Comparison of ENCODE assay signal across 31 cellular contexts in the genomic region with DNA sequence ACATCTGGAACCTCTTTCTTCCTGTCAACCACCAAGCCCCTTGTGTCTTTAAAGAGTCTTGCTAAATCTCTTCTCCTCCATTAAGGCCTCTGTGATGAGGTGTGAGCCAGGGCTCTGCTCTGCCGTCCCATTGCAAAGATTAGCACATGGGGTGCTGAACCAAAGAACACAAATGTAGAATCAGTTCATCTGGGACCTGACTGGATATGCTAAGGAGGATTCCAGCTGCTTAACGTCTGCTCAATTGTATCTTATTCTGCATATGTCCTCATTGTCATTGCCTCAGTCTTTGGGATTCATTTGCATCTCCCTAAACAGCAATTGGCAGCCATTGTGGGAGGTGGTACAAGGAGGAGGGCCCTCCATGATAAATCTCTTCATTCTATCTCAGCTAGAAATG.
"Had no signal": no experiment of that assay in that cellular context is flagged by ENCODE, and none has a peak within 500 bp of the region (broad histone marks: within the 10 kb centered on the region; RNA-seq: fewer than 3 reads in every experiment).

No MANE protein-coding gene starts in this region.

- H3K27me3 ChIP-seq: body of pancreas, pancreas, sigmoid colon, thyroid gland, upper lobe of left lung, vagina had no signal

- H3K4me3 ChIP-seq: body of pancreas, gastroesophageal sphincter, heart left ventricle, pancreas, psoas muscle, sigmoid colon, thyroid gland, upper lobe of left lung, vagina had no signal

- H3K4me3 Mint-ChIP-seq: activated CD8-positive, alpha-beta T cell treated with anti-CD3 and anti-CD28 coated beads for 36 hours; activated naive CD8-positive, alpha-beta T cell; mesothelial cell of epicardium; naive thymus-derived CD4-positive, alpha-beta T cell; stimulated activated memory B cell treated with anti-CD40 and anti-IgM and Interleukin-4, amounts not matched to agents 10 μg/mL and 1 μg/mL and 100 μg/mL, for 72 hours; stimulated activated naive CD8-positive, alpha-beta T cell treated with anti-CD3 and anti-CD28 coated beads, Interleukin-15, amount 100 ng/mL, for 72 hours had no signal

- ATAC-seq: activated CD8-positive, alpha-beta T cell treated with anti-CD3 and anti-CD28 coated beads for 36 hours; body of pancreas; gastroesophageal sphincter; heart left ventricle; left cardiac atrium; left ventricle myocardium superior; naive thymus-derived CD4-positive, alpha-beta T cell; pancreas; psoas muscle; stimulated activated memory B cell treated with anti-CD40 and anti-IgM and Interleukin-4, amounts not matched to agents 10 μg/mL and 1 μg/mL and 100 μg/mL, for 72 hours; stimulated activated naive CD8-positive, alpha-beta T cell treated with anti-CD3 and anti-CD28 coated beads, Interleukin-15, amount 100 ng/mL, for 72 hours had no signal

- H3K27ac ChIP-seq: body of pancreas, gastroesophageal sphincter, heart left ventricle, pancreas, psoas muscle, sigmoid colon, thyroid gland, upper lobe of left lung, vagina had no signal

- FAIRE-seq: colon, keratinocyte, pancreas, small intestine had no signal

- H3K27ac Mint-ChIP-seq: activated CD8-positive, alpha-beta T cell treated with anti-CD3 and anti-CD28 coated beads for 36 hours; activated naive CD8-positive, alpha-beta T cell; mesothelial cell of epicardium; naive thymus-derived CD4-positive, alpha-beta T cell; stimulated activated memory B cell treated with anti-CD40 and anti-IgM and Interleukin-4, amounts not matched to agents 10 μg/mL and 1 μg/mL and 100 μg/mL, for 72 hours; stimulated activated naive CD8-positive, alpha-beta T cell treated with anti-CD3 and anti-CD28 coated beads, Interleukin-15, amount 100 ng/mL, for 72 hours had no signal

- DNase-seq: activated CD4-positive, alpha-beta T cell treated with anti-CD3 and anti-CD28 coated beads for 1 hour; activated CD4-positive, alpha-beta T cell treated with anti-CD3 and anti-CD28 coated beads, Interleukin-2, amount 50 U/mL, for 1 hour; activated CD8-positive, alpha-beta T cell treated with anti-CD3 and anti-CD28 coated beads for 36 hours; activated naive CD4-positive, alpha-beta T cell treated with Interleukin-2 at 50 U/mL for 16 hours; activated T-cell treated with anti-CD3 and anti-CD28 coated beads, Interleukin-2, amount 50 U/mL, for 48 hours; aorta; body of pancreas; effector CD8-positive, alpha-beta T cell; erythroblast; heart left ventricle; left cardiac atrium; left ventricle myocardium superior; naive thymus-derived CD4-positive, alpha-beta T cell; nucleus accumbens; pancreas; psoas muscle; sigmoid colon; small intestine; stimulated activated CD4-positive, alpha-beta T cell treated with anti-CD3 and anti-CD28 coated beads, Interleukin-4, amount 100 ng/mL, for 4 hours; stimulated activated CD8-positive, alpha-beta memory T cell treated with anti-CD3 and anti-CD28 coated beads, Interleukin-4, amount 100 ng/mL, for 48 hours; stimulated activated naive CD8-positive, alpha-beta T cell treated with anti-CD3 and anti-CD28 coated beads, Interleukin-15, amount 100 ng/mL, for 72 hours; substantia nigra; thyroid gland; upper lobe of left lung had no signal

- H3K27me3 Mint-ChIP-seq: stimulated activated memory B cell treated with anti-CD40 and anti-IgM and Interleukin-4, amounts not matched to agents 10 μg/mL and 1 μg/mL and 100 μg/mL, for 72 hours had no signal

- H3K9me3 ChIP-seq: body of pancreas, gastroesophageal sphincter, heart left ventricle, pancreas, psoas muscle, sigmoid colon, thyroid gland, upper lobe of left lung, vagina had no signal

- H3K4me1 Mint-ChIP-seq: naive thymus-derived CD4-positive, alpha-beta T cell; stimulated activated memory B cell treated with anti-CD40 and anti-IgM and Interleukin-4, amounts not matched to agents 10 μg/mL and 1 μg/mL and 100 μg/mL, for 72 hours; stimulated activated naive CD8-positive, alpha-beta T cell treated with anti-CD3 and anti-CD28 coated beads, Interleukin-15, amount 100 ng/mL, for 72 hours had no signal

- H3K36me3 Mint-ChIP-seq: activated naive CD8-positive, alpha-beta T cell; mesothelial cell of epicardium; stimulated activated memory B cell treated with anti-CD40 and anti-IgM and Interleukin-4, amounts not matched to agents 10 μg/mL and 1 μg/mL and 100 μg/mL, for 72 hours had no signal

- H3K36me3 ChIP-seq: gastroesophageal sphincter, heart left ventricle, pancreas, sigmoid colon, thyroid gland, upper lobe of left lung, vagina had no signal

- H3K9me3 Mint-ChIP-seq: activated CD8-positive, alpha-beta T cell treated with anti-CD3 and anti-CD28 coated beads for 36 hours; mesothelial cell of epicardium; stimulated activated memory B cell treated with anti-CD40 and anti-IgM and Interleukin-4, amounts not matched to agents 10 μg/mL and 1 μg/mL and 100 μg/mL, for 72 hours; stimulated activated naive CD8-positive, alpha-beta T cell treated with anti-CD3 and anti-CD28 coated beads, Interleukin-15, amount 100 ng/mL, for 72 hours had no signal

- H3K4me1 ChIP-seq: body of pancreas, gastroesophageal sphincter, heart left ventricle, pancreas, psoas muscle, thyroid gland, upper lobe of left lung had no signal
